Comparison of ENCODE assay signal across 1 cellular context in the genomic region with DNA sequence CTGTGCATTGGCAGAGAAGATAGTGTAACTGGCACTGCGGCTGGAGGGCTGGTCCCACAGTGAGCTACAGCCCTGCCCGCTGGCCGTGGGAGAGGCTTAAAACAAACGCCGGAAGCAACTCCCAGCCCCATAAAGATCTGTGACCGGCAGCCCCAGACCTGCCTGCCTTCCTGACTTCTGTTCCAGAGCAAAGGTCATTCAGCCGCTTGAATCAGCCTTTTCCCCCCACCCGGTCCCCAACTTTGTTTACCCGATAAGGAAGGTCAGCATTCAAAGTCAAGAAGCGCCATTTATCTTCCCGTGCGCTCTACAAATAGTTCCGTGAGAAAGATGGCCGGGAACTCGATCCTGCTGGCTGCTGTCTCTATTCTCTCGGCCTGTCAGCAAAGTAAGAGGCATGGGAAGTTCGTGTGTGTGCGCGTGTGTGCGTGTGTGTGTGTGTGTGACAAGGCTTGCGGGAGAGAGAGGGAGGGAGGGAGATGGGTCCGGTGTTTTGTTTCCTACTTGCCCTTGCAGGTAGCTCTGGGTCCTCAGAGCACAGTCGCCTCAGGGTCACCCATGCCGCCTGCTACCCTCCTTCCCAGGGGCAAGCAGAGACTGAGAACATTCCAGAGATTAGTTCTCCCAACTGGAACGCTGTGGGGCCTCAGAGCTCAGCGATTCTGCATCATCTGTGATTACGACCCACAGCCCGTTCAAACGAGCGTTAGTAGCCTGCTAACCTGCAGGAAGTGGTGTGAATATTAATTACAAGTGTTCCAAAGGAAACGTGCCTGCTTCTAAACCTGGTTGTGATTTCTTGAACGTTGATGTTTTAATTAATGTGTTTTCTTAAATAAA.
TF ChIP-seq lines count a peak whose summit lies in the region.

A gene (plus strand): TSS at position 130 of the 840 bp plus-strand sequence. CDS start 201 bp downstream, at position 331.

TF ChIP-seq in K562, 482 proteins besides CTCF, POLR2A, EP300 and RAD21 (continued from another document and continues in another):
- TF ChIP-seq, protein P1, sequence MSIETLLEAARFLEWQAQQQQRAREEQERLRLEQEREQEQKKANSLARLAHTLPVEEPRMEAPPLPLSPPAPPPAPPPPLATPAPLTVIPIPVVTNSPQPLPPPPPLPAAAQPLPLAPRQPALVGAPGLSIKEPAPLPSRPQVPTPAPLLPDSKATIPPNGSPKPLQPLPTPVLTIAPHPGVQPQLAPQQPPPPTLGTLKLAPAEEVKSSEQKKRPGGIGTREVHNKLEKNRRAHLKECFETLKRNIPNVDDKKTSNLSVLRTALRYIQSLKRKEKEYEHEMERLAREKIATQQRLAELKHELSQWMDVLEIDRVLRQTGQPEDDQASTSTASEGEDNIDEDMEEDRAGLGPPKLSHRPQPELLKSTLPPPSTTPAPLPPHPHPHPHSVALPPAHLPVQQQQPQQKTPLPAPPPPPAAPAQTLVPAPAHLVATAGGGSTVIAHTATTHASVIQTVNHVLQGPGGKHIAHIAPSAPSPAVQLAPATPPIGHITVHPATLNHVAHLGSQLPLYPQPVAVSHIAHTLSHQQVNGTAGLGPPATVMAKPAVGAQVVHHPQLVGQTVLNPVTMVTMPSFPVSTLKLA (conservative IDR thresholded peaks at IDR 0.05), result peak; percentile 23 to 75; a peak in 2 of 4 replicates
- no peak for TF ChIP-seq RBM22 (IDR thresholded peaks at IDR 0.05; ENCODE audit: low read depth, low read length, poor library complexity, severe bottlenecking)
- no peak for TF ChIP-seq ZNF184 (CRISPR knock-in tag; IDR thresholded peaks at IDR 0.05)
- no peak; the same call in 1 of the 2 replicates for TF ChIP-seq HDAC8 (tag; IDR thresholded peaks at IDR 0.05)
- TF ChIP-seq, protein P2, sequence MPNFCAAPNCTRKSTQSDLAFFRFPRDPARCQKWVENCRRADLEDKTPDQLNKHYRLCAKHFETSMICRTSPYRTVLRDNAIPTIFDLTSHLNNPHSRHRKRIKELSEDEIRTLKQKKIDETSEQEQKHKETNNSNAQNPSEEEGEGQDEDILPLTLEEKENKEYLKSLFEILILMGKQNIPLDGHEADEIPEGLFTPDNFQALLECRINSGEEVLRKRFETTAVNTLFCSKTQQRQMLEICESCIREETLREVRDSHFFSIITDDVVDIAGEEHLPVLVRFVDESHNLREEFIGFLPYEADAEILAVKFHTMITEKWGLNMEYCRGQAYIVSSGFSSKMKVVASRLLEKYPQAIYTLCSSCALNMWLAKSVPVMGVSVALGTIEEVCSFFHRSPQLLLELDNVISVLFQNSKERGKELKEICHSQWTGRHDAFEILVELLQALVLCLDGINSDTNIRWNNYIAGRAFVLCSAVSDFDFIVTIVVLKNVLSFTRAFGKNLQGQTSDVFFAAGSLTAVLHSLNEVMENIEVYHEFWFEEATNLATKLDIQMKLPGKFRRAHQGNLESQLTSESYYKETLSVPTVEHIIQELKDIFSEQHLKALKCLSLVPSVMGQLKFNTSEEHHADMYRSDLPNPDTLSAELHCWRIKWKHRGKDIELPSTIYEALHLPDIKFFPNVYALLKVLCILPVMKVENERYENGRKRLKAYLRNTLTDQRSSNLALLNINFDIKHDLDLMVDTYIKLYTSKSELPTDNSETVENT (CRISPR knock-in tag; IDR thresholded peaks at IDR 0.05), result no peak
- TF ChIP-seq EP400 (IDR thresholded peaks at IDR 0.05), result peak; percentile 78
- TF ChIP-seq, protein P3, sequence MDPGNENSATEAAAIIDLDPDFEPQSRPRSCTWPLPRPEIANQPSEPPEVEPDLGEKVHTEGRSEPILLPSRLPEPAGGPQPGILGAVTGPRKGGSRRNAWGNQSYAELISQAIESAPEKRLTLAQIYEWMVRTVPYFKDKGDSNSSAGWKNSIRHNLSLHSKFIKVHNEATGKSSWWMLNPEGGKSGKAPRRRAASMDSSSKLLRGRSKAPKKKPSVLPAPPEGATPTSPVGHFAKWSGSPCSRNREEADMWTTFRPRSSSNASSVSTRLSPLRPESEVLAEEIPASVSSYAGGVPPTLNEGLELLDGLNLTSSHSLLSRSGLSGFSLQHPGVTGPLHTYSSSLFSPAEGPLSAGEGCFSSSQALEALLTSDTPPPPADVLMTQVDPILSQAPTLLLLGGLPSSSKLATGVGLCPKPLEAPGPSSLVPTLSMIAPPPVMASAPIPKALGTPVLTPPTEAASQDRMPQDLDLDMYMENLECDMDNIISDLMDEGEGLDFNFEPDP (CRISPR knock-in tag; IDR thresholded peaks at IDR 0.05), result no peak
- TF ChIP-seq NR2F6 (CRISPR knock-in tag; IDR thresholded peaks at IDR 0.05), result no peak
- TF ChIP-seq JUND (IDR thresholded peaks at IDR 0.05; ENCODE audit: borderline replicate concordance, low read depth, low read length), result 0 out of 2 replicates have a peak, but pooled peaks have one; percentile 19
- TF ChIP-seq JUND (tag; IDR thresholded peaks at IDR 0.05; ENCODE audit: borderline replicate concordance, low read depth, low read length), result peak; percentile 34; the same call in 1 of the 3 replicates
- TF ChIP-seq KDM5B (IDR thresholded peaks at IDR 0.05; ENCODE audit: insufficient replicate concordance, low read depth, low read length), result peak; percentile 63
- TF ChIP-seq NCOA1 (IDR thresholded peaks at IDR 0.05; ENCODE audit: low read depth), result peak; percentile 52; the same call in 1 of the 2 replicates
- TF ChIP-seq BRF1 (IDR thresholded peaks at IDR 0.05; ENCODE audit: borderline replicate concordance, extremely low read depth, insufficient read length), result no peak
- TF ChIP-seq, protein P4, sequence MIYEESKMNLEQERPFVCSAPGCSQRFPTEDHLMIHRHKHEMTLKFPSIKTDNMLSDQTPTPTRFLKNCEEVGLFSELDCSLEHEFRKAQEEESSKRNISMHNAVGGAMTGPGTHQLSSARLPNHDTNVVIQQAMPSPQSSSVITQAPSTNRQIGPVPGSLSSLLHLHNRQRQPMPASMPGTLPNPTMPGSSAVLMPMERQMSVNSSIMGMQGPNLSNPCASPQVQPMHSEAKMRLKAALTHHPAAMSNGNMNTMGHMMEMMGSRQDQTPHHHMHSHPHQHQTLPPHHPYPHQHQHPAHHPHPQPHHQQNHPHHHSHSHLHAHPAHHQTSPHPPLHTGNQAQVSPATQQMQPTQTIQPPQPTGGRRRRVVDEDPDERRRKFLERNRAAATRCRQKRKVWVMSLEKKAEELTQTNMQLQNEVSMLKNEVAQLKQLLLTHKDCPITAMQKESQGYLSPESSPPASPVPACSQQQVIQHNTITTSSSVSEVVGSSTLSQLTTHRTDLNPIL (CRISPR knock-in tag; IDR thresholded peaks at IDR 0.05), result no peak
- no peak for TF ChIP-seq JUNB (CRISPR knock-in tag; conservative IDR thresholded peaks at IDR 0.05)
- peak; percentile 54; the same call in 1 of the 2 replicates for TF ChIP-seq ZEB2 (IDR thresholded peaks at IDR 0.05)
- TF ChIP-seq ZNF589 (CRISPR knock-in tag; IDR thresholded peaks at IDR 0.05; ENCODE audit: low read depth), result peak; percentile 67; the same call in 1 of the 2 replicates
- peak; percentile 38; the same call in 1 of the 2 replicates for TF ChIP-seq EHMT2 (IDR thresholded peaks at IDR 0.05)
- TF ChIP-seq POLR3G (IDR thresholded peaks at IDR 0.05; ENCODE audit: extremely low read depth, insufficient read length, insufficient replicate concordance), result no peak
- peak; percentile 81 for TF ChIP-seq NCOR1 (IDR thresholded peaks at IDR 0.05)
- TF ChIP-seq, protein P5, sequence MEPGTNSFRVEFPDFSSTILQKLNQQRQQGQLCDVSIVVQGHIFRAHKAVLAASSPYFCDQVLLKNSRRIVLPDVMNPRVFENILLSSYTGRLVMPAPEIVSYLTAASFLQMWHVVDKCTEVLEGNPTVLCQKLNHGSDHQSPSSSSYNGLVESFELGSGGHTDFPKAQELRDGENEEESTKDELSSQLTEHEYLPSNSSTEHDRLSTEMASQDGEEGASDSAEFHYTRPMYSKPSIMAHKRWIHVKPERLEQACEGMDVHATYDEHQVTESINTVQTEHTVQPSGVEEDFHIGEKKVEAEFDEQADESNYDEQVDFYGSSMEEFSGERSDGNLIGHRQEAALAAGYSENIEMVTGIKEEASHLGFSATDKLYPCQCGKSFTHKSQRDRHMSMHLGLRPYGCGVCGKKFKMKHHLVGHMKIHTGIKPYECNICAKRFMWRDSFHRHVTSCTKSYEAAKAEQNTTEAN (CRISPR knock-in tag; IDR thresholded peaks at IDR 0.05), result peak; percentile 74; the same call in 1 of the 2 replicates
- TF ChIP-seq, protein P6, sequence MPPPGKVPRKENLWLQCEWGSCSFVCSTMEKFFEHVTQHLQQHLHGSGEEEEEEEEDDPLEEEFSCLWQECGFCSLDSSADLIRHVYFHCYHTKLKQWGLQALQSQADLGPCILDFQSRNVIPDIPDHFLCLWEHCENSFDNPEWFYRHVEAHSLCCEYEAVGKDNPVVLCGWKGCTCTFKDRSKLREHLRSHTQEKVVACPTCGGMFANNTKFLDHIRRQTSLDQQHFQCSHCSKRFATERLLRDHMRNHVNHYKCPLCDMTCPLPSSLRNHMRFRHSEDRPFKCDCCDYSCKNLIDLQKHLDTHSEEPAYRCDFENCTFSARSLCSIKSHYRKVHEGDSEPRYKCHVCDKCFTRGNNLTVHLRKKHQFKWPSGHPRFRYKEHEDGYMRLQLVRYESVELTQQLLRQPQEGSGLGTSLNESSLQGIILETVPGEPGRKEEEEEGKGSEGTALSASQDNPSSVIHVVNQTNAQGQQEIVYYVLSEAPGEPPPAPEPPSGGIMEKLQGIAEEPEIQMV (tag; conservative IDR thresholded peaks at IDR 0.05; ENCODE audit: low read depth), result no peak
- TF ChIP-seq CTBP1 (IDR thresholded peaks at IDR 0.05; ENCODE audit: borderline replicate concordance), result peak; percentile 69
- no peak for TF ChIP-seq MCM7 (IDR thresholded peaks at IDR 0.05)
- TF ChIP-seq ZNF197 (CRISPR knock-in tag; IDR thresholded peaks at IDR 0.05; ENCODE audit: low read depth), result no peak
- TF ChIP-seq, protein P7, sequence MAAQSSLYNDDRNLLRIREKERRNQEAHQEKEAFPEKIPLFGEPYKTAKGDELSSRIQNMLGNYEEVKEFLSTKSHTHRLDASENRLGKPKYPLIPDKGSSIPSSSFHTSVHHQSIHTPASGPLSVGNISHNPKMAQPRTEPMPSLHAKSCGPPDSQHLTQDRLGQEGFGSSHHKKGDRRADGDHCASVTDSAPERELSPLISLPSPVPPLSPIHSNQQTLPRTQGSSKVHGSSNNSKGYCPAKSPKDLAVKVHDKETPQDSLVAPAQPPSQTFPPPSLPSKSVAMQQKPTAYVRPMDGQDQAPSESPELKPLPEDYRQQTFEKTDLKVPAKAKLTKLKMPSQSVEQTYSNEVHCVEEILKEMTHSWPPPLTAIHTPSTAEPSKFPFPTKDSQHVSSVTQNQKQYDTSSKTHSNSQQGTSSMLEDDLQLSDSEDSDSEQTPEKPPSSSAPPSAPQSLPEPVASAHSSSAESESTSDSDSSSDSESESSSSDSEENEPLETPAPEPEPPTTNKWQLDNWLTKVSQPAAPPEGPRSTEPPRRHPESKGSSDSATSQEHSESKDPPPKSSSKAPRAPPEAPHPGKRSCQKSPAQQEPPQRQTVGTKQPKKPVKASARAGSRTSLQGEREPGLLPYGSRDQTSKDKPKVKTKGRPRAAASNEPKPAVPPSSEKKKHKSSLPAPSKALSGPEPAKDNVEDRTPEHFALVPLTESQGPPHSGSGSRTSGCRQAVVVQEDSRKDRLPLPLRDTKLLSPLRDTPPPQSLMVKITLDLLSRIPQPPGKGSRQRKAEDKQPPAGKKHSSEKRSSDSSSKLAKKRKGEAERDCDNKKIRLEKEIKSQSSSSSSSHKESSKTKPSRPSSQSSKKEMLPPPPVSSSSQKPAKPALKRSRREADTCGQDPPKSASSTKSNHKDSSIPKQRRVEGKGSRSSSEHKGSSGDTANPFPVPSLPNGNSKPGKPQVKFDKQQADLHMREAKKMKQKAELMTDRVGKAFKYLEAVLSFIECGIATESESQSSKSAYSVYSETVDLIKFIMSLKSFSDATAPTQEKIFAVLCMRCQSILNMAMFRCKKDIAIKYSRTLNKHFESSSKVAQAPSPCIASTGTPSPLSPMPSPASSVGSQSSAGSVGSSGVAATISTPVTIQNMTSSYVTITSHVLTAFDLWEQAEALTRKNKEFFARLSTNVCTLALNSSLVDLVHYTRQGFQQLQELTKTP (IDR thresholded peaks at IDR 0.05; ENCODE audit: low read depth in 1 of 2, partially characterized antibody in 2 of 2), result peak; percentile 15 to 73
- TF ChIP-seq CBX3 (IDR thresholded peaks at IDR 0.05; ENCODE audit: borderline replicate concordance in 1 of 2, low read length in 2 of 2), result no peak
- no peak for TF ChIP-seq FOXK1 (CRISPR knock-in tag; IDR thresholded peaks at IDR 0.05; ENCODE audit: borderline replicate concordance)
- TF ChIP-seq CBFB (CRISPR knock-in tag; IDR thresholded peaks at IDR 0.05), result no peak
- TF ChIP-seq PYGO2 (tag; IDR thresholded peaks at IDR 0.05), result no peak
- TF ChIP-seq RCOR1 (IDR thresholded peaks at IDR 0.05; ENCODE audit: borderline replicate concordance in 1 of 2, low read depth in 2 of 2, low read length in 2 of 2), result peak in 1 of 2 experiments; percentile 40; a peak in 1 of 4 replicates
- no peak for TF ChIP-seq HNRNPK (IDR thresholded peaks at IDR 0.05; ENCODE audit: low read depth, low read length, poor library complexity, severe bottlenecking)
- no peak for TF ChIP-seq HNRNPLL (IDR thresholded peaks at IDR 0.05; ENCODE audit: low read depth, low read length, poor library complexity, severe bottlenecking)
- TF ChIP-seq, protein P8, sequence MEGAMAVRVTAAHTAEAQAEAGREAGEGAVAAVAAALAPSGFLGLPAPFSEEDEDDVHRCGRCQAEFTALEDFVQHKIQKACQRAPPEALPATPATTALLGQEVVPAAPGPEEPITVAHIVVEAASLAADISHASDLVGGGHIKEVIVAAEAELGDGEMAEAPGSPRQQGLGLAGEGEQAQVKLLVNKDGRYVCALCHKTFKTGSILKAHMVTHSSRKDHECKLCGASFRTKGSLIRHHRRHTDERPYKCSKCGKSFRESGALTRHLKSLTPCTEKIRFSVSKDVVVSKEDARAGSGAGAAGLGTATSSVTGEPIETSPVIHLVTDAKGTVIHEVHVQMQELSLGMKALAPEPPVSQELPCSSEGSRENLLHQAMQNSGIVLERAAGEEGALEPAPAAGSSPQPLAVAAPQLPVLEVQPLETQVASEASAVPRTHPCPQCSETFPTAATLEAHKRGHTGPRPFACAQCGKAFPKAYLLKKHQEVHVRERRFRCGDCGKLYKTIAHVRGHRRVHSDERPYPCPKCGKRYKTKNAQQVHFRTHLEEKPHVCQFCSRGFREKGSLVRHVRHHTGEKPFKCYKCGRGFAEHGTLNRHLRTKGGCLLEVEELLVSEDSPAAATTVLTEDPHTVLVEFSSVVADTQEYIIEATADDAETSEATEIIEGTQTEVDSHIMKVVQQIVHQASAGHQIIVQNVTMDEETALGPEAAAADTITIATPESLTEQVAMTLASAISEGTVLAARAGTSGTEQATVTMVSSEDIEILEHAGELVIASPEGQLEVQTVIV (CRISPR knock-in tag; IDR thresholded peaks at IDR 0.05; ENCODE audit: borderline replicate concordance), result no peak
- TF ChIP-seq MAFF (IDR thresholded peaks at IDR 0.05; ENCODE audit: low read length), result no peak
- peak; percentile 74 for TF ChIP-seq CBFA2T3 (IDR thresholded peaks at IDR 0.05)
